Comparison of ENCODE assay signal across 9 cellular contexts in the genomic region with DNA sequence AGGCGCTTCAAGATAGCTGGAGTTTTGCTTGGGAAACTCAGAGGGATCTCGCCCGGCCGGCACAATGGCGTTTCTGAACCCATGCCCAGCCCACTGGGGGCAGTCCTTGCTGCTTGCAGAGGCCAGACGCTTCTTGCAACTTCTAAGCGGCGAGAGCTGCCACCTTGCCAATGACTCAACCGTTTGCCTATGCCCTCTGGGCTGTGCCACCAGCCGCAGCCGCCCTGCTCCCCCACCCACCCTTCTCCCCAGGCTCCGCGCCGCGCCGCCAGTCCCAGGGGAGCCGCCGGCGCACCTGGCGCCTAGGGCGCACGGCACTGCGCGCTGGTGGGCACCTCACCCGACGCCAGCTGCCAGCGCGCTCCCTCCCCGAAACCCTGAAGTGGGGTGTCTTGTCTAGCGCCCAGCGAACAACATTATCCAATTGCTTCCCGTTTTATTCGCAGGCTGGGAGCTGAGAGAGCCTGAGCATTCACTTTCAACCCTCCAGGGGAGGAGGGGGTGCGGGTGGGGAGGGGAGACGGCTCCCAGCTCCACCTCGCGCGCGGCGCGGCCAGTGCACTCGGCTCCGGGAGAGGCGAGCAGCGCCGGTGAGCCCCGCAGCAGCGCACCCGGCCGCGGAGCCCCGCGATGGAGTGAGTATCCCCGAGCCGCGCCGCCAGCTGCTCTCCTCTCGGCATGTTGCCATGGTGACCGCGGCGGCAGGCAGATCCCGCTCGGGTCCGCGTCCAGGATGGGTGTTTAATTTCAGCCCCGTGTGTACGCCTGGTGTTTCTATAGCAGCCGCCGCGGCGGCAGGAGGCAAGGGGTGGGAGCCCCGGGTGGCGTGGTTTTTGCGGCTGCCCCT.
A peak's percentile ranks its signal among the peaks of the same experiment; 100 is the strongest.
DNase-seq lines count a peak whose midpoint lies in the region; ATAC-seq and TF ChIP-seq lines count a peak whose summit lies in the region.
"Had no signal": no experiment of that assay in that cellular context is flagged by ENCODE, and none has a peak within 500 bp of the region (broad histone marks: within the 10 kb centered on the region; RNA-seq: fewer than 3 reads in every experiment).

No MANE protein-coding gene starts in this region.

- H3K4me1 ChIP-seq in SK-N-SH (ENCODE audit: control insufficient read depth in 1 of 2, insufficient read depth in 2 of 2, low read depth in 1 of 2, low read length in 1 of 2) = no peaks in the 10 kb centered on the region; a peak in 1 of 4 replicates

- CTCF ChIA-PET in SK-N-SH (lab: Yijun Ruan, JAX) = interaction anchor here (0.6 to 1.6 kb wide), 4 partner anchors 9 to 244 kb away, joined by 3 to 4 read pairs (median 4); no protein-coding TSS in a partner anchor

- no peak; the same call in 1 of the 2 replicates for TF ChIP-seq CTCF in SK-N-SH (IDR thresholded peaks at IDR 0.05)

- no peak overlapping the region for H3K4me3 Mint-ChIP-seq in naive thymus-derived CD8-positive, alpha-beta T cell
- H3K4me3 Mint-ChIP-seq: stimulated activated naive CD8-positive, alpha-beta T cell treated with anti-CD3 and anti-CD28 coated beads, Interleukin-15, Interleukin-2, amounts not matched to agents 100 ng/mL and 50 ng/mL, for 24 hours had no signal

- peak overlapping the region; percentile 41; the same call in 1 of the 2 replicates for H3K9ac ChIP-seq in SK-N-SH

- no peaks in the 10 kb centered on the region for H3K9me2 ChIP-seq in SK-N-SH

- H3F3A ChIP-seq in SK-N-SH (replicated peaks; ENCODE audit: insufficient read depth) = no peaks in the 10 kb centered on the region

- no peak overlapping the region for H3K27ac Mint-ChIP-seq in naive thymus-derived CD8-positive, alpha-beta T cell
- H3K27ac Mint-ChIP-seq: stimulated activated naive CD8-positive, alpha-beta T cell treated with anti-CD3 and anti-CD28 coated beads, Interleukin-15, Interleukin-2, amounts not matched to agents 100 ng/mL and 50 ng/mL, for 24 hours had no signal

- H3K79me2 ChIP-seq in SK-N-SH (ENCODE audit: insufficient read depth) = no peaks in the 10 kb centered on the region

- peak overlapping the region; percentile 74 for H2AFZ ChIP-seq in SK-N-SH (ENCODE audit: low read depth)

- peaks cover 0 to 20% (median 3%) of the 10 kb centered on the region in 9 donors for H3K9me3 Mint-ChIP-seq in naive thymus-derived CD8-positive, alpha-beta T cell
- H3K9me3 Mint-ChIP-seq: stimulated activated naive CD8-positive, alpha-beta T cell treated with anti-CD3 and anti-CD28 coated beads, Interleukin-15, Interleukin-2, amounts not matched to agents 100 ng/mL and 50 ng/mL, for 24 hours had no signal

- peaks cover 23 to 77% (median 41%) of the 10 kb centered on the region in 5 donors for H3K27me3 Mint-ChIP-seq in naive thymus-derived CD8-positive, alpha-beta T cell

- TF ChIP-seq RAD21 in SK-N-SH (IDR thresholded peaks at IDR 0.05; ENCODE audit: low read length) = no peak

- peaks cover 0 to 7% (median 0%) of the 10 kb centered on the region in 3 donors for H3K36me3 Mint-ChIP-seq in naive thymus-derived CD8-positive, alpha-beta T cell

- 2% methylated on average over 15 of the region's 74 CpGs for WGBS in SK-N-SH (ENCODE audit: low lambda C conversion rate)

- H3K27me3 ChIP-seq in SK-N-SH (ENCODE audit: insufficient read depth) = peaks cover 58% of the 10 kb centered on the region; the same call in 1 of the 2 replicates

- TF ChIP-seq EP300 in SK-N-SH (IDR thresholded peaks at IDR 0.05; ENCODE audit: borderline replicate concordance in 1 of 2, low read depth in 1 of 2, low read length in 1 of 2) = no peak

- POLR2A ChIA-PET in SK-N-SH (lab: Yijun Ruan, JAX) = no interaction called here
- POLR2A ChIA-PET in naive thymus-derived CD8-positive, alpha-beta T cell (lab: Charles Lee) = no interaction called here

- H3K36me3 ChIP-seq in SK-N-SH (replicated peaks in 1 of 2; ENCODE audit: control insufficient read depth in 1 of 2, insufficient read depth in 2 of 2, low read length in 1 of 2) = no peaks in the 10 kb centered on the region

- no peak overlapping the region for H3K27ac ChIP-seq in SK-N-SH (ENCODE audit: low read depth in 2 of 2, low read length in 1 of 2)

- H3K4me3 ChIP-seq in SK-N-SH (ENCODE audit: low read depth in 2 of 2, low read length in 1 of 2) = peak overlapping the region; percentile 50 to 67

- H3K9me3 ChIP-seq in SK-N-SH = no peaks in the 10 kb centered on the region

- H3K4me2 ChIP-seq in SK-N-SH = peak overlapping the region; percentile 96

- ATAC-seq in naive thymus-derived CD8-positive, alpha-beta T cell = no peak
- ATAC-seq in HG03442 (IDR thresholded peaks at IDR 0.05; ENCODE audit: unreplicated experiment) = no peak

- no peaks in the 10 kb centered on the region for H4K20me1 ChIP-seq in SK-N-SH (ENCODE audit: insufficient read depth)

- DNase-seq in stimulated activated CD4-positive, alpha-beta T cell treated with anti-CD3 and anti-CD28 coated beads, Interleukin-15, amount 100 ng/mL, for 24 hours = peak; percentile 5
- no peak for DNase-seq in stimulated activated CD4-positive, alpha-beta T cell treated with anti-CD3 and anti-CD28 coated beads, Interleukin-4, amount 100 ng/mL, for 4 hours
- DNase-seq in SK-N-SH (peak; percentile 65), germinal center (ENCODE audit: low spot score) (peak; percentile 47), nucleus accumbens (lab: John Stamatoyannopoulos, UW) (peak in 51 of 56 donors; percentile 19 to 91 (median 67)), UCSD-AML1 (lab: John Stamatoyannopoulos, UW; ENCODE audit: unreplicated experiment) (no peak)
- DNase-seq in naive thymus-derived CD8-positive, alpha-beta T cell = no peak

- H3K4me1 Mint-ChIP-seq in naive thymus-derived CD8-positive, alpha-beta T cell = peaks cover 0 to 2% (median 0%) of the 10 kb centered on the region in 4 donors

TF ChIP-seq in SK-N-SH, 30 proteins besides CTCF, POLR2A, EP300 and RAD21 (continues in another document):
- no peak for TF ChIP-seq MXI1 (IDR thresholded peaks at IDR 0.05; ENCODE audit: low read depth, low read length)
- TF ChIP-seq RCOR1 (IDR thresholded peaks at IDR 0.05; ENCODE audit: low read length) = no peak
- no peak for TF ChIP-seq RFX5 (IDR thresholded peaks at IDR 0.05; ENCODE audit: low read length)
- TF ChIP-seq MEF2A (IDR thresholded peaks at IDR 0.05; ENCODE audit: borderline replicate concordance, low read depth) = no peak
- no peak for TF ChIP-seq TEAD4 (IDR thresholded peaks at IDR 0.05; ENCODE audit: borderline replicate concordance, insufficient read depth)
- TF ChIP-seq, protein P1, sequence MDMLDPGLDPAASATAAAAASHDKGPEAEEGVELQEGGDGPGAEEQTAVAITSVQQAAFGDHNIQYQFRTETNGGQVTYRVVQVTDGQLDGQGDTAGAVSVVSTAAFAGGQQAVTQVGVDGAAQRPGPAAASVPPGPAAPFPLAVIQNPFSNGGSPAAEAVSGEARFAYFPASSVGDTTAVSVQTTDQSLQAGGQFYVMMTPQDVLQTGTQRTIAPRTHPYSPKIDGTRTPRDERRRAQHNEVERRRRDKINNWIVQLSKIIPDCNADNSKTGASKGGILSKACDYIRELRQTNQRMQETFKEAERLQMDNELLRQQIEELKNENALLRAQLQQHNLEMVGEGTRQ (IDR thresholded peaks at IDR 0.05; ENCODE audit: borderline replicate concordance, low read depth, low read length) = no peak
- TF ChIP-seq TCF12 (IDR thresholded peaks at IDR 0.05) = no peak
- TF ChIP-seq GABPA (IDR thresholded peaks at IDR 0.05; ENCODE audit: low read depth) = no peak
- no peak for TF ChIP-seq SIN3A (IDR thresholded peaks at IDR 0.05; ENCODE audit: borderline replicate concordance, low read depth, low read length)
- TF ChIP-seq, protein P2, sequence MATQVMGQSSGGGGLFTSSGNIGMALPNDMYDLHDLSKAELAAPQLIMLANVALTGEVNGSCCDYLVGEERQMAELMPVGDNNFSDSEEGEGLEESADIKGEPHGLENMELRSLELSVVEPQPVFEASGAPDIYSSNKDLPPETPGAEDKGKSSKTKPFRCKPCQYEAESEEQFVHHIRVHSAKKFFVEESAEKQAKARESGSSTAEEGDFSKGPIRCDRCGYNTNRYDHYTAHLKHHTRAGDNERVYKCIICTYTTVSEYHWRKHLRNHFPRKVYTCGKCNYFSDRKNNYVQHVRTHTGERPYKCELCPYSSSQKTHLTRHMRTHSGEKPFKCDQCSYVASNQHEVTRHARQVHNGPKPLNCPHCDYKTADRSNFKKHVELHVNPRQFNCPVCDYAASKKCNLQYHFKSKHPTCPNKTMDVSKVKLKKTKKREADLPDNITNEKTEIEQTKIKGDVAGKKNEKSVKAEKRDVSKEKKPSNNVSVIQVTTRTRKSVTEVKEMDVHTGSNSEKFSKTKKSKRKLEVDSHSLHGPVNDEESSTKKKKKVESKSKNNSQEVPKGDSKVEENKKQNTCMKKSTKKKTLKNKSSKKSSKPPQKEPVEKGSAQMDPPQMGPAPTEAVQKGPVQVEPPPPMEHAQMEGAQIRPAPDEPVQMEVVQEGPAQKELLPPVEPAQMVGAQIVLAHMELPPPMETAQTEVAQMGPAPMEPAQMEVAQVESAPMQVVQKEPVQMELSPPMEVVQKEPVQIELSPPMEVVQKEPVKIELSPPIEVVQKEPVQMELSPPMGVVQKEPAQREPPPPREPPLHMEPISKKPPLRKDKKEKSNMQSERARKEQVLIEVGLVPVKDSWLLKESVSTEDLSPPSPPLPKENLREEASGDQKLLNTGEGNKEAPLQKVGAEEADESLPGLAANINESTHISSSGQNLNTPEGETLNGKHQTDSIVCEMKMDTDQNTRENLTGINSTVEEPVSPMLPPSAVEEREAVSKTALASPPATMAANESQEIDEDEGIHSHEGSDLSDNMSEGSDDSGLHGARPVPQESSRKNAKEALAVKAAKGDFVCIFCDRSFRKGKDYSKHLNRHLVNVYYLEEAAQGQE (IDR thresholded peaks at IDR 0.05; ENCODE audit: low read depth, low read length) = no peak
- TF ChIP-seq, protein P3, sequence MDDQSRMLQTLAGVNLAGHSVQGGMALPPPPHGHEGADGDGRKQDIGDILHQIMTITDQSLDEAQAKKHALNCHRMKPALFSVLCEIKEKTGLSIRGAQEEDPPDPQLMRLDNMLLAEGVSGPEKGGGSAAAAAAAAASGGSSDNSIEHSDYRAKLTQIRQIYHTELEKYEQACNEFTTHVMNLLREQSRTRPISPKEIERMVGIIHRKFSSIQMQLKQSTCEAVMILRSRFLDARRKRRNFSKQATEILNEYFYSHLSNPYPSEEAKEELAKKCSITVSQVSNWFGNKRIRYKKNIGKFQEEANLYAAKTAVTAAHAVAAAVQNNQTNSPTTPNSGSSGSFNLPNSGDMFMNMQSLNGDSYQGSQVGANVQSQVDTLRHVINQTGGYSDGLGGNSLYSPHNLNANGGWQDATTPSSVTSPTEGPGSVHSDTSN (IDR thresholded peaks at IDR 0.05) = no peak
- TF ChIP-seq FOSL2 (IDR thresholded peaks at IDR 0.05; ENCODE audit: borderline replicate concordance, low read depth) = no peak
- TF ChIP-seq RXRA (IDR thresholded peaks at IDR 0.05; ENCODE audit: borderline replicate concordance, low read depth) = no peak
- no peak for TF ChIP-seq SMC3 (IDR thresholded peaks at IDR 0.05; ENCODE audit: low read depth, low read length)

Comparison
In these comparisons a context has a peak if more than half of its experiments do, and no peak if none do; other contexts are left out.
1. DNase-seq: peak in stimulated activated CD4-positive, alpha-beta T cell treated with anti-CD3 and anti-CD28 coated beads, Interleukin-15, amount 100 ng/mL, for 24 hours (single experiment), SK-N-SH (single experiment), germinal center (single experiment) and nucleus accumbens (51 of 56); none in stimulated activated CD4-positive, alpha-beta T cell treated with anti-CD3 and anti-CD28 coated beads, Interleukin-4, amount 100 ng/mL, for 4 hours (0 of 2), naive thymus-derived CD8-positive, alpha-beta T cell (0 of 10) and UCSD-AML1 (single experiment).